Comparison of ENCODE assay signal across 17 cellular contexts in genomic region chr12:49105504-49106120, GRCh38. TPM values are rescaled to one million over a fixed set of nuclear protein-coding genes. Genes with fewer than 3 reads are reported as not detected.
DNase-seq lines count a peak whose midpoint lies in the region; ATAC-seq, FAIRE-seq and TF ChIP-seq lines count a peak whose summit lies in the region.
"Had no signal": no experiment of that assay in that cellular context is flagged by ENCODE, and none has a peak within 500 bp of the region (broad histone marks: within the 10 kb centered on the region; RNA-seq: fewer than 3 reads in every experiment).

No MANE protein-coding gene starts in this region.

- H3K9me3 ChIP-seq in HepG2 (ENCODE audit: low read length) = no peaks in the 10 kb centered on the region
- no peaks in the 10 kb centered on the region for H3K9me3 ChIP-seq in right lobe of liver
- no peaks in the 10 kb centered on the region for H3K9me3 ChIP-seq in breast epithelium
- H3K9me3 ChIP-seq in right cardiac atrium (ENCODE audit: control insufficient read depth, low read length) = no peaks in the 10 kb centered on the region

- peaks cover 9% of the 10 kb centered on the region; the same call in 1 of the 2 replicates for H4K20me1 ChIP-seq in HepG2 (ENCODE audit: insufficient read depth, low read length)

- intact Hi-C loops in HepG2 (cut with micrococcal nuclease; ENCODE audit: unreplicated experiment) = no loop called here
- intact Hi-C loops in right lobe of liver (cut with DNase I) = no loop called here
- intact Hi-C loops in breast epithelium (cut with DNase I; ENCODE audit: low total_unique reads) = loop anchor here (10.0 kb wide), 1 partner anchor 139 kb away; no protein-coding TSS in a partner anchor
- intact Hi-C loops in right cardiac atrium (cut with DNase I) = loop anchor here in 1 of 4 donors (10.0 kb wide), 1 partner anchor 129 kb away; no protein-coding TSS in a partner anchor

- no peaks in the 10 kb centered on the region; a peak in 1 of 5 replicates for H3K27me3 ChIP-seq in HepG2 (ENCODE audit: control insufficient read depth in 1 of 2, insufficient read depth in 2 of 2, low read length in 2 of 2)
- no peaks in the 10 kb centered on the region for H3K27me3 ChIP-seq in right lobe of liver
- no peaks in the 10 kb centered on the region for H3K27me3 ChIP-seq in breast epithelium
- H3K27me3 ChIP-seq in right cardiac atrium (ENCODE audit: control insufficient read depth, insufficient read depth) = no peaks in the 10 kb centered on the region

- H3K9ac ChIP-seq in HepG2 (ENCODE audit: insufficient read depth, low read depth, low read length) = no peak overlapping the region

- no peak for TF ChIP-seq RAD21 in HepG2 (CRISPR knock-in tag; IDR thresholded peaks at IDR 0.05)

- no peak for ATAC-seq in HepG2
- ATAC-seq in right lobe of liver = no peak
- peak in 1 of 2 donors; percentile 44 for ATAC-seq in right cardiac atrium
- ATAC-seq in GM21619 (IDR thresholded peaks at IDR 0.05; ENCODE audit: unreplicated experiment) = no peak
- ATAC-seq: activated CD8-positive, alpha-beta T cell treated with anti-CD3 and anti-CD28 coated beads, Interleukin-2, amount 10 ng/mL, durations not matched to agents 7 days and 5 days had no signal

- CTCF ChIA-PET in HepG2 (lab: Yijun Ruan, JAX; ENCODE audit: low intra/inter-chr PET ratio, low total read pairs) = no interaction called here

- in situ Hi-C loops in HepG2 (cut with HindIII; ENCODE audit: extremely low pct_ligation_motif_present, low pct_unique_long_range_greater_than_20kb) = no loop called here

- TF ChIP-seq EP300 in HepG2 (IDR thresholded peaks at IDR 0.05; ENCODE audit: low read depth in 2 of 2, low read length in 2 of 2) (no peak), HepG2 (CRISPR knock-in tag; IDR thresholded peaks at IDR 0.05; ENCODE audit: borderline replicate concordance) (no peak)

- no TSS peak for BruUV-seq in HepG2 (replicated peaks; lab: Mats Ljungman, UMichigan)

- H2AFZ ChIP-seq in HepG2 (ENCODE audit: low read length) = no peak overlapping the region

- H3K4me3 ChIP-seq in HepG2 (replicated peaks in 1 of 3; ENCODE audit: insufficient read depth in 1 of 3, low read depth in 2 of 3, low read length in 3 of 3) (no peak overlapping the region), right lobe of liver (no peak overlapping the region), breast epithelium (no peak overlapping the region), right cardiac atrium (ENCODE audit: low read length) (no peak overlapping the region)
- H3K4me3 ChIP-seq: SK-N-MC had no signal

- FAIRE-seq in HepG2 (lab: Jason Lieb, UNC) = no peak
- FAIRE-seq: endometrium, H1 had no signal

- H3K27ac ChIP-seq in HepG2 (ENCODE audit: extremely low read length, insufficient read depth, low read length) (no peak overlapping the region), right lobe of liver (no peak overlapping the region), breast epithelium (peak overlapping the region; percentile 43 to 72), right cardiac atrium (ENCODE audit: low read length) (peak overlapping the region; percentile 45)
- H3K27ac ChIP-seq: SK-N-MC had no signal

- POLR2A ChIA-PET in HepG2 (lab: Yijun Ruan, JAX) = no interaction called here

- TF ChIP-seq POLR2A in HepG2 (IDR thresholded peaks at IDR 0.05; ENCODE audit: insufficient read depth in 1 of 2, low read depth in 2 of 2, low read length in 2 of 2) (no peak), right lobe of liver (IDR thresholded peaks at IDR 0.05) (no peak), breast epithelium (IDR thresholded peaks at IDR 0.05) (no peak)

- H3K36me3 ChIP-seq in HepG2 (replicated peaks in 1 of 2; ENCODE audit: control insufficient read depth in 1 of 2, insufficient read depth in 2 of 2, low read length in 2 of 2) = peaks cover 15 to 43% of the 10 kb centered on the region in 2 experiments; a peak in 3 of 5 replicates
- H3K36me3 ChIP-seq in right lobe of liver = peaks cover 0 to 47% (median 16%) of the 10 kb centered on the region in 4 donors
- peaks cover 10% of the 10 kb centered on the region for H3K36me3 ChIP-seq in breast epithelium

- TF ChIP-seq CTCF in HepG2 (CRISPR knock-in tag; IDR thresholded peaks at IDR 0.05) = no peak
- TF ChIP-seq CTCF in right lobe of liver (IDR thresholded peaks at IDR 0.05) = no peak
- TF ChIP-seq CTCF in breast epithelium (IDR thresholded peaks at IDR 0.05) = no peak

- no peak for DNase-seq in HepG2 (ENCODE audit: low spot score)
- DNase-seq in right lobe of liver = no peak
- no peak for DNase-seq in breast epithelium (ENCODE audit: low spot score in 2 of 2)
- peak in 2 of 3 donors; percentile 59 to 67 for DNase-seq in right cardiac atrium
- DNase-seq in foreskin melanocyte = no peak
- DNase-seq in NCI-H1092 (lab: John Stamatoyannopoulos, UW) = no peak
- no peak for DNase-seq in NCI-H2107 treated with DMSO at 0.1 percent for 48 hours (lab: John Stamatoyannopoulos, UW; ENCODE audit: unreplicated experiment)
- DNase-seq: ACHN; activated CD8-positive, alpha-beta T cell treated with anti-CD3 and anti-CD28 coated beads, Interleukin-2, amount 10 ng/mL, durations not matched to agents 7 days and 5 days; activated naive CD4-positive, alpha-beta T cell treated with Interleukin-2 at 50 U/mL for 16 hours; NK-92 treated with Interleukin-12 subunit alpha and Interleukin-12 subunit beta, amount 100 ng/mL, for 24 hours; stimulated activated CD4-positive, alpha-beta T cell treated with anti-CD3 and anti-CD28 coated beads, Interleukin-12 subunit alpha, Interleukin-12 subunit beta, amount 100 ng/mL, for 4 hours; substantia nigra had no signal

- WGBS in HepG2 (ENCODE audit: low lambda C conversion rate) = 88% methylated on average over 7 of the region's 9 CpGs
- WGBS in right lobe of liver (ENCODE audit: insufficient coverage, low coverage, low lambda C conversion rate, missing lambda C conversion rate) = 92% methylated on average over 6 of the region's 9 CpGs
- WGBS in right cardiac atrium = 54% methylated on average over 9 of the region's 9 CpGs

- H3K4me2 ChIP-seq in HepG2 (ENCODE audit: low read depth, low read length) = no peak overlapping the region

- peaks cover 15% of the 10 kb centered on the region for H3K79me2 ChIP-seq in HepG2 (ENCODE audit: insufficient read depth, low read length)

- H3K4me1 ChIP-seq in HepG2 (ENCODE audit: insufficient read depth, low read length) = peaks cover 15% of the 10 kb centered on the region
- peaks cover 0 to 22% (median 9%) of the 10 kb centered on the region in 4 donors for H3K4me1 ChIP-seq in right lobe of liver
- peaks cover 0 to 17% of the 10 kb centered on the region in 2 donors for H3K4me1 ChIP-seq in breast epithelium
- H3K4me1 ChIP-seq in right cardiac atrium (ENCODE audit: control insufficient read depth, insufficient read depth, low read length) = peaks cover 17% of the 10 kb centered on the region

RNA-seq across cellular contexts. Expression of gene LMBR1L, which starts 5.0 kb away (rescaled TPM):
- total RNA-seq in HepG2 (2016; rRNA removed; fragmentation: Illumina TruSeq; extraction: Trizol) (7.3 and 12.2 TPM in 2 replicates), right lobe of liver (10 to 100 TPM; 12.2 to 34.5 (median 16.3) TPM), breast epithelium (10 to 100 TPM; 37.6 to 73.0 (median 58.3) TPM), right cardiac atrium (10 to 100 TPM; 26.7 to 45.3 (median 34.6) TPM)
- 9.1 and 9.7 TPM in 2 replicates for total RNA-seq in HepG2 (2016; cell fraction: cytosol; rRNA removed; fragmentation: Illumina TruSeq; extraction: Trizol; ENCODE audit: low read depth)
- 5.5 and 14.0 TPM in 2 replicates for total RNA-seq in HepG2 (2016; cell fraction: insoluble cytoplasmic fraction; rRNA removed; fragmentation: Illumina TruSeq; extraction: Trizol)
- total RNA-seq in HepG2 (2016; cell fraction: membrane; rRNA removed; fragmentation: Illumina TruSeq; extraction: Trizol) = 8.8 and 9.7 TPM in 2 replicates
- 21.8 and 27.5 TPM in 2 replicates for total RNA-seq in HepG2 (2016; cell fraction: nucleus; rRNA removed; fragmentation: Illumina TruSeq; extraction: Trizol)
- polyA plus RNA-seq in HepG2 (2011; rRNA removed) (65.9 and 79.6 TPM in 2 replicates), right cardiac atrium (25.6 TPM)
- 25.4 and 26.4 TPM in 2 replicates for polyA plus RNA-seq in HepG2 (2011; cell fraction: cytosol; rRNA removed)
- polyA plus RNA-seq in HepG2 (2011; cell fraction: nucleus; rRNA removed) = 362 and 407 TPM in 2 replicates
- 51.5 and 57.5 TPM in 2 replicates for polyA plus RNA-seq in HepG2 (2012)
- polyA plus RNA-seq in HepG2 (2016; cell fraction: cytosol; fragmentation: Illumina TruSeq; extraction: Trizol; ENCODE audit: low read depth) = 2.1 and 2.4 TPM in 2 replicates
- 4.7 TPM in 2 replicates for polyA plus RNA-seq in HepG2 (2016; cell fraction: insoluble cytoplasmic fraction; fragmentation: Illumina TruSeq; extraction: Trizol; ENCODE audit: low read depth)
- polyA plus RNA-seq in HepG2 (2016; cell fraction: membrane; fragmentation: Illumina TruSeq; extraction: Trizol; ENCODE audit: low read depth) = 5.1 and 8.4 TPM in 2 replicates
- 41.9 and 51.4 TPM in 2 replicates for polyA plus RNA-seq in HepG2 (2016; cell fraction: nucleus; fragmentation: Illumina TruSeq; extraction: Trizol; ENCODE audit: insufficient read depth, low read depth)
- 29.1 and 80.1 TPM in 2 replicates for polyA minus RNA-seq in HepG2 (2011; rRNA and poly(A)+ RNA removed; ENCODE audit: low replicate concordance)
- polyA minus RNA-seq in HepG2 (2011; cell fraction: cytosol; rRNA and poly(A)+ RNA removed) = 14.6 and 15.4 TPM in 2 replicates
- polyA minus RNA-seq in HepG2 (2011; cell fraction: nucleus; rRNA and poly(A)+ RNA removed) = 87.2 and 109 TPM in 2 replicates

RNA-seq across cellular contexts. Expression of gene DHH, which starts 11.0 kb away (rescaled TPM):
- total RNA-seq in HepG2 (2016; rRNA removed; fragmentation: Illumina TruSeq; extraction: Trizol) (not detected in 2 replicates), right lobe of liver (under 1 TPM in 3 of 6 experiments, not detected in 3; 0.04 to 0.13 (median 0.07) TPM), breast epithelium (1 to 10 TPM in 2 of 3 donors, under 1 TPM in 1; 0.29 to 1.6 (median 1.4) TPM), right cardiac atrium (1 to 10 TPM in 1 of 4 donors, under 1 TPM in 3; 0.35 to 1.7 (median 0.68) TPM)
- not detected in 2 replicates for total RNA-seq in HepG2 (2016; cell fraction: cytosol; rRNA removed; fragmentation: Illumina TruSeq; extraction: Trizol; ENCODE audit: low read depth)
- total RNA-seq in HepG2 (2016; cell fraction: insoluble cytoplasmic fraction; rRNA removed; fragmentation: Illumina TruSeq; extraction: Trizol) = not detected in 2 replicates
- total RNA-seq in HepG2 (2016; cell fraction: membrane; rRNA removed; fragmentation: Illumina TruSeq; extraction: Trizol) = not detected in 2 replicates
- total RNA-seq in HepG2 (2016; cell fraction: nucleus; rRNA removed; fragmentation: Illumina TruSeq; extraction: Trizol) = not detected in 2 replicates
- polyA plus RNA-seq in HepG2 (2011; rRNA removed) (not detected in 2 replicates), right cardiac atrium (0.54 TPM)
- not detected in 2 replicates for polyA plus RNA-seq in HepG2 (2011; cell fraction: cytosol; rRNA removed)
- polyA plus RNA-seq in HepG2 (2011; cell fraction: nucleus; rRNA removed) = 0.03 and 0.10 TPM in 2 replicates
- not detected in 2 replicates for polyA plus RNA-seq in HepG2 (2012)
- not detected in 2 replicates for polyA plus RNA-seq in HepG2 (2016; cell fraction: cytosol; fragmentation: Illumina TruSeq; extraction: Trizol; ENCODE audit: low read depth)
- not detected in 2 replicates for polyA plus RNA-seq in HepG2 (2016; cell fraction: insoluble cytoplasmic fraction; fragmentation: Illumina TruSeq; extraction: Trizol; ENCODE audit: low read depth)
- not detected in 2 replicates for polyA plus RNA-seq in HepG2 (2016; cell fraction: membrane; fragmentation: Illumina TruSeq; extraction: Trizol; ENCODE audit: low read depth)
- not detected in 2 replicates for polyA plus RNA-seq in HepG2 (2016; cell fraction: nucleus; fragmentation: Illumina TruSeq; extraction: Trizol; ENCODE audit: insufficient read depth, low read depth)
- 0.07 TPM in 1 of 2 replicates, not detected in the other for polyA minus RNA-seq in HepG2 (2011; rRNA and poly(A)+ RNA removed; ENCODE audit: low replicate concordance)
- not detected in 2 replicates for polyA minus RNA-seq in HepG2 (2011; cell fraction: cytosol; rRNA and poly(A)+ RNA removed)
- 0.12 TPM in 1 of 2 replicates, not detected in the other for polyA minus RNA-seq in HepG2 (2011; cell fraction: nucleus; rRNA and poly(A)+ RNA removed)

RNA-seq across cellular contexts. Expression of gene TUBA1B, which starts 25.6 kb away (rescaled TPM):
- total RNA-seq in HepG2 (2016; rRNA removed; fragmentation: Illumina TruSeq; extraction: Trizol) = 1,275 and 1,742 TPM in 2 replicates
- total RNA-seq in HepG2 (2016; cell fraction: cytosol; rRNA removed; fragmentation: Illumina TruSeq; extraction: Trizol; ENCODE audit: low read depth) = 206 and 211 TPM in 2 replicates
- total RNA-seq in HepG2 (2016; cell fraction: insoluble cytoplasmic fraction; rRNA removed; fragmentation: Illumina TruSeq; extraction: Trizol) = 1,254 and 1,746 TPM in 2 replicates
- 303 and 313 TPM in 2 replicates for total RNA-seq in HepG2 (2016; cell fraction: membrane; rRNA removed; fragmentation: Illumina TruSeq; extraction: Trizol)
- total RNA-seq in HepG2 (2016; cell fraction: nucleus; rRNA removed; fragmentation: Illumina TruSeq; extraction: Trizol) = 412 and 422 TPM in 2 replicates
- polyA plus RNA-seq in HepG2 (2011; rRNA removed) = 1,008 and 1,353 TPM in 2 replicates
- polyA plus RNA-seq in HepG2 (2011; cell fraction: cytosol; rRNA removed) = 1,199 and 1,413 TPM in 2 replicates
- 271 and 295 TPM in 2 replicates for polyA plus RNA-seq in HepG2 (2011; cell fraction: nucleus; rRNA removed)
- 414 and 527 TPM in 2 replicates for polyA plus RNA-seq in HepG2 (2012)
- 236 and 258 TPM in 2 replicates for polyA plus RNA-seq in HepG2 (2016; cell fraction: cytosol; fragmentation: Illumina TruSeq; extraction: Trizol; ENCODE audit: low read depth)
- polyA plus RNA-seq in HepG2 (2016; cell fraction: insoluble cytoplasmic fraction; fragmentation: Illumina TruSeq; extraction: Trizol; ENCODE audit: low read depth) = 2,014 and 2,064 TPM in 2 replicates
- 268 and 293 TPM in 2 replicates for polyA plus RNA-seq in HepG2 (2016; cell fraction: membrane; fragmentation: Illumina TruSeq; extraction: Trizol; ENCODE audit: low read depth)
- polyA plus RNA-seq in HepG2 (2016; cell fraction: nucleus; fragmentation: Illumina TruSeq; extraction: Trizol; ENCODE audit: insufficient read depth, low read depth) = 567 and 603 TPM in 2 replicates
- 2,124 and 7,641 TPM in 2 replicates for polyA minus RNA-seq in HepG2 (2011; rRNA and poly(A)+ RNA removed; ENCODE audit: low replicate concordance)
- polyA minus RNA-seq in HepG2 (2011; cell fraction: cytosol; rRNA and poly(A)+ RNA removed) = 381 and 450 TPM in 2 replicates
- polyA minus RNA-seq in HepG2 (2011; cell fraction: nucleus; rRNA and poly(A)+ RNA removed) = 183 and 194 TPM in 2 replicates
- 100 to 1,000 TPM in 5 of 6 experiments, 10 to 100 TPM in 1; 90.3 to 370 (median 174) TPM for total RNA-seq in right lobe of liver
- 100 to 1,000 TPM; 329 to 646 (median 567) TPM for total RNA-seq in breast epithelium
- total RNA-seq in right cardiac atrium = 100 to 1,000 TPM; 170 to 515 (median 413) TPM
- 395 TPM for polyA plus RNA-seq in right cardiac atrium

RNA-seq across cellular contexts. Expression of gene RHEBL1, which starts 35.8 kb away (rescaled TPM):
- total RNA-seq in HepG2 (2016; rRNA removed; fragmentation: Illumina TruSeq; extraction: Trizol) (1.4 and 1.6 TPM in 2 replicates), right lobe of liver (under 1 TPM in 5 of 6 experiments, not detected in 1; 0.17 to 0.60 (median 0.43) TPM), breast epithelium (1 to 10 TPM in 1 of 3 donors, under 1 TPM in 1, not detected in 1; 0.59 to 1.3 TPM), right cardiac atrium (under 1 TPM in 2 of 4 donors, not detected in 2; 0.21 to 0.31 TPM)
- 0.71 and 0.79 TPM in 2 replicates for total RNA-seq in HepG2 (2016; cell fraction: cytosol; rRNA removed; fragmentation: Illumina TruSeq; extraction: Trizol; ENCODE audit: low read depth)
- total RNA-seq in HepG2 (2016; cell fraction: insoluble cytoplasmic fraction; rRNA removed; fragmentation: Illumina TruSeq; extraction: Trizol) = 1.5 and 1.9 TPM in 2 replicates
- 0.62 and 1.0 TPM in 2 replicates for total RNA-seq in HepG2 (2016; cell fraction: membrane; rRNA removed; fragmentation: Illumina TruSeq; extraction: Trizol)
- 0.75 and 1.0 TPM in 2 replicates for total RNA-seq in HepG2 (2016; cell fraction: nucleus; rRNA removed; fragmentation: Illumina TruSeq; extraction: Trizol)
- polyA plus RNA-seq in HepG2 (2011; rRNA removed) (2.5 and 2.9 TPM in 2 replicates), right cardiac atrium (0.59 TPM)
- polyA plus RNA-seq in HepG2 (2011; cell fraction: cytosol; rRNA removed) = 2.7 and 2.8 TPM in 2 replicates
- 2.0 and 2.7 TPM in 2 replicates for polyA plus RNA-seq in HepG2 (2011; cell fraction: nucleus; rRNA removed)
- polyA plus RNA-seq in HepG2 (2012) = 2.3 and 3.2 TPM in 2 replicates
- 0.21 and 0.42 TPM in 2 replicates for polyA plus RNA-seq in HepG2 (2016; cell fraction: cytosol; fragmentation: Illumina TruSeq; extraction: Trizol; ENCODE audit: low read depth)
- polyA plus RNA-seq in HepG2 (2016; cell fraction: insoluble cytoplasmic fraction; fragmentation: Illumina TruSeq; extraction: Trizol; ENCODE audit: low read depth) = 1.2 and 1.3 TPM in 2 replicates
- polyA plus RNA-seq in HepG2 (2016; cell fraction: membrane; fragmentation: Illumina TruSeq; extraction: Trizol; ENCODE audit: low read depth) = 0.52 and 0.79 TPM in 2 replicates
- 1.3 and 1.8 TPM in 2 replicates for polyA plus RNA-seq in HepG2 (2016; cell fraction: nucleus; fragmentation: Illumina TruSeq; extraction: Trizol; ENCODE audit: insufficient read depth, low read depth)
- polyA minus RNA-seq in HepG2 (2011; rRNA and poly(A)+ RNA removed; ENCODE audit: low replicate concordance) = 4.3 TPM in 2 replicates
- polyA minus RNA-seq in HepG2 (2011; cell fraction: cytosol; rRNA and poly(A)+ RNA removed) = 0.88 and 0.89 TPM in 2 replicates
- 0.62 and 0.90 TPM in 2 replicates for polyA minus RNA-seq in HepG2 (2011; cell fraction: nucleus; rRNA and poly(A)+ RNA removed)

RNA-seq across cellular contexts. Expression of gene KMT2D, which starts 45.0 kb away (rescaled TPM):
- 10.4 and 25.7 TPM in 2 replicates for total RNA-seq in HepG2 (2016; rRNA removed; fragmentation: Illumina TruSeq; extraction: Trizol)
- total RNA-seq in HepG2 (2016; cell fraction: cytosol; rRNA removed; fragmentation: Illumina TruSeq; extraction: Trizol; ENCODE audit: low read depth) = 3.8 and 5.1 TPM in 2 replicates
- total RNA-seq in HepG2 (2016; cell fraction: insoluble cytoplasmic fraction; rRNA removed; fragmentation: Illumina TruSeq; extraction: Trizol) = 9.4 and 20.2 TPM in 2 replicates
- 7.5 and 9.1 TPM in 2 replicates for total RNA-seq in HepG2 (2016; cell fraction: membrane; rRNA removed; fragmentation: Illumina TruSeq; extraction: Trizol)
- total RNA-seq in HepG2 (2016; cell fraction: nucleus; rRNA removed; fragmentation: Illumina TruSeq; extraction: Trizol) = 25.5 and 28.3 TPM in 2 replicates
- 8.1 and 8.2 TPM in 2 replicates for polyA plus RNA-seq in HepG2 (2011; rRNA removed)
- 5.0 and 6.5 TPM in 2 replicates for polyA plus RNA-seq in HepG2 (2011; cell fraction: cytosol; rRNA removed)
- polyA plus RNA-seq in HepG2 (2011; cell fraction: nucleus; rRNA removed) = 41.1 and 48.4 TPM in 2 replicates
- 20.0 and 20.6 TPM in 2 replicates for polyA plus RNA-seq in HepG2 (2012)
- 0.52 and 0.66 TPM in 2 replicates for polyA plus RNA-seq in HepG2 (2016; cell fraction: cytosol; fragmentation: Illumina TruSeq; extraction: Trizol; ENCODE audit: low read depth)
- polyA plus RNA-seq in HepG2 (2016; cell fraction: insoluble cytoplasmic fraction; fragmentation: Illumina TruSeq; extraction: Trizol; ENCODE audit: low read depth) = 18.4 and 23.1 TPM in 2 replicates
- 1.3 and 2.4 TPM in 2 replicates for polyA plus RNA-seq in HepG2 (2016; cell fraction: membrane; fragmentation: Illumina TruSeq; extraction: Trizol; ENCODE audit: low read depth)
- 78.2 and 102 TPM in 2 replicates for polyA plus RNA-seq in HepG2 (2016; cell fraction: nucleus; fragmentation: Illumina TruSeq; extraction: Trizol; ENCODE audit: insufficient read depth, low read depth)
- polyA minus RNA-seq in HepG2 (2011; rRNA and poly(A)+ RNA removed; ENCODE audit: low replicate concordance) = 12.2 and 28.0 TPM in 2 replicates
- polyA minus RNA-seq in HepG2 (2011; cell fraction: cytosol; rRNA and poly(A)+ RNA removed) = 19.4 and 23.5 TPM in 2 replicates
- 32.2 and 33.3 TPM in 2 replicates for polyA minus RNA-seq in HepG2 (2011; cell fraction: nucleus; rRNA and poly(A)+ RNA removed)
- total RNA-seq in right lobe of liver = 10 to 100 TPM; 28.6 to 35.4 (median 33.3) TPM
- total RNA-seq in breast epithelium = 10 to 100 TPM; 35.4 to 51.4 (median 45.9) TPM
- 10 to 100 TPM; 38.8 to 53.5 (median 46.2) TPM for total RNA-seq in right cardiac atrium
- 43.1 TPM for polyA plus RNA-seq in right cardiac atrium

Comparison
In these comparisons a context has a peak if more than half of its experiments do, and no peak if none do; other contexts are left out.
1. DNase-seq: peak in right cardiac atrium (2 of 3); none in HepG2 (single experiment), right lobe of liver (0 of 3), breast epithelium (0 of 2), foreskin melanocyte (single experiment), NCI-H1092 (single experiment) and NCI-H2107 treated with DMSO at 0.1 percent for 48 hours (single experiment).
2. H3K27ac ChIP-seq: peak in breast epithelium (2 of 2) and right cardiac atrium (single experiment); none in HepG2 (single experiment) and right lobe of liver (0 of 3).